In genomic region chr3:72938471-72939265, GRCh38 we compare ENCODE assay signal across 8 cellular contexts. TPM values are rescaled to one million over a fixed set of nuclear protein-coding genes. Genes with fewer than 3 reads are reported as not detected.
A peak's percentile ranks its signal among the peaks of the same experiment; 100 is the strongest.
DNase-seq lines count a peak whose midpoint lies in the region; ATAC-seq and TF ChIP-seq lines count a peak whose summit lies in the region.

No MANE protein-coding gene starts in this region.

- intact Hi-C loops in heart right ventricle (cut with DNase I) (loop anchor here (1.0 to 10.0 kb wide), 10 partner anchors 58 to 149 kb away; partner anchors contain the start of gene PPP4R2 (in 1 of the 10)), psoas muscle (cut with DNase I) (loop anchor here (2.0 to 5.0 kb wide), 3 partner anchors 59 to 124 kb away; partner anchors contain the start of genes PPP4R2 (in 2 of the 2) and EBLN2 (in 1 of the 2))

- no peak overlapping the region for H3K4me3 ChIP-seq in heart right ventricle
- H3K4me3 ChIP-seq in psoas muscle: no peak overlapping the region

- peaks cover 0 to 27% (median 9%) of the 10 kb centered on the region in 9 donors for H3K4me1 ChIP-seq in heart right ventricle
- H3K4me1 ChIP-seq in psoas muscle: peaks cover 5% of the 10 kb centered on the region

- H3K36me3 ChIP-seq in heart right ventricle (no peaks in the 10 kb centered on the region), psoas muscle (ENCODE audit: insufficient read depth in 1 of 2, low read depth in 1 of 2) (no peaks in the 10 kb centered on the region)

- H3K27me3 ChIP-seq in heart right ventricle (no peaks in the 10 kb centered on the region), psoas muscle (ENCODE audit: insufficient read depth in 3 of 3, low read length in 2 of 3) (no peaks in the 10 kb centered on the region)

- peak; percentile 79 for ATAC-seq in GM18861 (IDR thresholded peaks at IDR 0.05; ENCODE audit: unreplicated experiment)
- ATAC-seq in HG03103 (IDR thresholded peaks at IDR 0.05; ENCODE audit: low read depth, unreplicated experiment): peak; percentile 67
- ATAC-seq in heart right ventricle: peak; percentile 84 to 96 (median 91)
- peak; percentile 88 to 98 (median 94) for ATAC-seq in psoas muscle

- TF ChIP-seq CTCF in heart right ventricle (IDR thresholded peaks at IDR 0.05) (peak; percentile 34 to 77 (median 59)), psoas muscle (IDR thresholded peaks at IDR 0.05) (peak; percentile 61)

- DNase-seq in Caki2 (ENCODE audit: low read depth) (peak; percentile 55), NCI-H524 treated with DMSO at 0.1 percent for 48 hours (lab: John Stamatoyannopoulos, UW) (peak; percentile 76), amniotic epithelial cell (ENCODE audit: low read depth) (peak; percentile 100), heart right ventricle (peak in 1 of 2 donors; percentile 69), psoas muscle (peak; percentile 37 to 57), GDM1 (lab: John Stamatoyannopoulos, UW) (no peak)

- H3K9me3 ChIP-seq in heart right ventricle (no peaks in the 10 kb centered on the region), psoas muscle (no peaks in the 10 kb centered on the region)

- in situ Hi-C loops in Caki2 (cut with HindIII; ENCODE audit: low pct_unique_long_range_greater_than_20kb, low sequenced_read_pairs): no loop called here

- 12 to 13% methylated on average over 5 of the region's 5 CpGs for WGBS in heart right ventricle, 2 donors
- 11 to 19% (median 14%) methylated on average over 5 of the region's 5 CpGs for WGBS in psoas muscle, 3 donors

- H3K27ac ChIP-seq in heart right ventricle (peak overlapping the region in 8 of 10 donors; percentile 2 to 61 (median 30)), psoas muscle (no peak overlapping the region)

RNA-seq across cellular contexts. Expression of gene GXYLT2, which starts 50.8 kb away (rescaled TPM):
- total RNA-seq in Caki2 (2014; rRNA removed; shearing (Covaris generic); ENCODE audit: low replicate concordance): 0.20 and 2.1 TPM in 2 replicates
- total RNA-seq in heart right ventricle (10 to 100 TPM; 10.3 to 26.7 (median 14.6) TPM), psoas muscle (1 to 10 TPM in 3 of 4 donors, under 1 TPM in 1; 0.84 to 5.9 (median 1.8) TPM)
- polyA plus RNA-seq in heart right ventricle (1 to 10 TPM; 1.5 to 2.2 TPM), psoas muscle (under 1 TPM; 0.04 to 0.38 (median 0.16) TPM)

RNA-seq across cellular contexts. Expression of gene PPP4R2, which starts 57.9 kb away (rescaled TPM):
- total RNA-seq in Caki2 (2014; rRNA removed; shearing (Covaris generic); ENCODE audit: low replicate concordance): 22.0 and 28.4 TPM in 2 replicates
- total RNA-seq in heart right ventricle: 10 to 100 TPM; 43.1 to 75.4 (median 50.6) TPM
- polyA plus RNA-seq in heart right ventricle: 10 to 100 TPM in 1 of 2 donors, 1 to 10 TPM in 1; 9.8 to 20.6 TPM
- total RNA-seq in psoas muscle: 10 to 100 TPM; 51.2 to 94.1 (median 62.1) TPM
- 10 to 100 TPM; 15.1 to 49.8 (median 20.5) TPM for polyA plus RNA-seq in psoas muscle
